In the genomic region with DNA sequence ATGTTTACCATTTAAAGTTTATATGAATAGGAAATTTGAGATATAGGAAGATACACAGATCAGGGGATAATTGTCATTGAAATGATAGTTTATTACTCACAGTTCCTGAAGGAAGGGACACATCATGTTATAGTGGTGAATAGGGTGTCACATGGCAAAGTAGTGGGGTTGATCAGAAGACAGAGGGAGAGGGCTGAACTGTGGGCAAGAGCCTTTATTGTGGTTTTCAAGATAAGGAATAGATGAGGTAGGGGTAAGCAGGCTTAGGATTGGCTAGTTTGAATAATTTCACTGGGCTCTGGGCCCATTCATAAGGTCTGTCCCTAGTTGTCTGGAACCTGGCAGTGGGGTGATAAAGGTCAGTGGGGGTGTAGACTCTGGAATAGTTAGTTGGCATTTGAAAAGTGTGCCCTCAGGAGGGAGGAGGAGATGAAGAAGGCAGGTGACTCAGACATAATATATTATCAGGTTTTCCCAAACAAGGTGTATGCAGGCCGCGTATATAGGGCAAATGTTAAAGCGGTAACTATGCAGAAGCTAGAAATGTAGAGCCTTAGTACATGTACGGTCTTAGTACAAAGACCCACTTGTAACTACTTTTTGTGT, we compare ENCODE assay signal across 14 cellular contexts. TPM values are rescaled to one million over a fixed set of nuclear protein-coding genes. Genes with fewer than 3 reads are reported as not detected.
DNase-seq lines count a peak whose midpoint lies in the region; ATAC-seq and TF ChIP-seq lines count a peak whose summit lies in the region.
"Had no signal": no experiment of that assay in that cellular context is flagged by ENCODE, and none has a peak within 500 bp of the region (broad histone marks: within the 10 kb centered on the region; RNA-seq: fewer than 3 reads in every experiment).

No MANE protein-coding gene starts in this region.

- BruUV-seq in HCT116 (replicated peaks; lab: Mats Ljungman, UMichigan) = no TSS peak

- DNase-seq in HCT116 (ENCODE audit: low read depth, low spot score) (no peak), HT1080 (ENCODE audit: low read depth) (peak; percentile 5), Peyer's patch (peak in 2 of 3 donors; percentile 47 to 70), mucosa of descending colon (peak in 1 of 3 donors; percentile 47), EL (no peak), NCI-H2029 (lab: John Stamatoyannopoulos, UW) (no peak)
- DNase-seq: C1 segment of cervical spinal cord; Calu3; CD4-positive, alpha-beta T cell; DMS 273 treated with DMSO at 0.1 percent for 48 hours; H7 had no signal

- RAD21 ChIA-PET in HCT116 (lab: Charles Lee; ENCODE audit: low non-redundant PET in 1 of 2, low total read pairs in 2 of 2, uncharacterized antibody in 2 of 2, unreplicated experiment in 2 of 2) = no interaction called here

- no peaks in the 10 kb centered on the region for H3K27me3 ChIP-seq in HCT116 (ENCODE audit: insufficient read depth, low read length)
- H3K27me3 ChIP-seq in Peyer's patch = no peaks in the 10 kb centered on the region

- no peak overlapping the region for H3K4me2 ChIP-seq in HCT116 (ENCODE audit: low read length)
- H3K4me2 ChIP-seq: GM23338 had no signal

- TF ChIP-seq POLR2A in HCT116 (IDR thresholded peaks at IDR 0.05; ENCODE audit: borderline replicate concordance, extremely low read depth, insufficient read depth, insufficient read length) = no peak
- no peak for TF ChIP-seq POLR2A in Peyer's patch (IDR thresholded peaks at IDR 0.05)

- no peak overlapping the region for H3K27ac ChIP-seq in HCT116 (ENCODE audit: low read depth, low read length)
- peak overlapping the region in 2 of 4 donors; percentile 6 to 9 for H3K27ac ChIP-seq in Peyer's patch

- 0 out of 2 replicates have a peak, but pooled peaks have one; percentile 38 for ATAC-seq in HCT116
- ATAC-seq in mucosa of descending colon = peak; percentile 89
- ATAC-seq in HG02852 (IDR thresholded peaks at IDR 0.05; ENCODE audit: unreplicated experiment) = no peak
- ATAC-seq in GM18498 (IDR thresholded peaks at IDR 0.05; ENCODE audit: unreplicated experiment) = no peak
- ATAC-seq: GM23338 had no signal

- H3K36me3 ChIP-seq in HCT116 (ENCODE audit: control insufficient read depth in 1 of 2, insufficient read depth in 2 of 2, low read length in 2 of 2) (no peaks in the 10 kb centered on the region), Peyer's patch (no peaks in the 10 kb centered on the region), mucosa of descending colon (ENCODE audit: low read depth) (no peaks in the 10 kb centered on the region)

- no peak for TF ChIP-seq RAD21 in HCT116 (IDR thresholded peaks at IDR 0.05; ENCODE audit: low read depth)

- H3K4me3 ChIP-seq in HCT116 (replicated peaks in 1 of 2; ENCODE audit: low read depth in 1 of 2, low read length in 2 of 2) = no peak overlapping the region
- H3K4me3 ChIP-seq in Peyer's patch = no peak overlapping the region
- no peak overlapping the region for H3K4me3 ChIP-seq in mucosa of descending colon
- H3K4me3 ChIP-seq: GM23338 had no signal

- intact Hi-C loops in HCT116 (cut with micrococcal nuclease) = no loop called here
- intact Hi-C loops in mucosa of descending colon (cut with DNase I, micrococcal nuclease) = no loop called here

- peaks cover 0 to 4% of the 10 kb centered on the region in 2 experiments; a peak in 1 of 4 replicates for H3K4me1 ChIP-seq in HCT116 (ENCODE audit: control insufficient read depth in 1 of 2, insufficient read depth in 2 of 2, low read length in 2 of 2)
- H3K4me1 ChIP-seq in Peyer's patch = no peaks in the 10 kb centered on the region
- peaks cover 3% of the 10 kb centered on the region for H3K4me1 ChIP-seq in mucosa of descending colon (ENCODE audit: low read depth)

- TF ChIP-seq CTCF in HCT116 (IDR thresholded peaks at IDR 0.05 in 2 of 3, conservative IDR thresholded peaks at IDR 0.05 in 1 of 3; ENCODE audit: borderline replicate concordance in 1 of 3, insufficient read depth in 1 of 3, low read depth in 2 of 3, low read length in 2 of 3) (no peak), Peyer's patch (IDR thresholded peaks at IDR 0.05) (no peak), mucosa of descending colon (IDR thresholded peaks at IDR 0.05) (no peak)

- no peaks in the 10 kb centered on the region for H4K20me1 ChIP-seq in HCT116 (ENCODE audit: insufficient read depth)

- CTCF ChIA-PET in HCT116 (lab: Charles Lee) = no interaction called here

- H3K9ac ChIP-seq in HCT116 (ENCODE audit: low read length) = no peak overlapping the region

- POLR2A ChIA-PET in HCT116 (lab: Charles Lee) = no interaction called here

- H3K9me2 ChIP-seq in HCT116 (ENCODE audit: insufficient read depth) = no peaks in the 10 kb centered on the region

- H3K9me3 ChIP-seq in HCT116 (ENCODE audit: control insufficient read depth in 1 of 2, insufficient read depth in 1 of 2, low read depth in 1 of 2, low read length in 2 of 2) = no peaks in the 10 kb centered on the region
- no peaks in the 10 kb centered on the region for H3K9me3 ChIP-seq in Peyer's patch
- H3K9me3 ChIP-seq in mucosa of descending colon = no peaks in the 10 kb centered on the region

- no peaks in the 10 kb centered on the region for H3K79me2 ChIP-seq in HCT116 (ENCODE audit: insufficient read depth, low read length)

- no peak overlapping the region for H2AFZ ChIP-seq in HCT116 (ENCODE audit: low read depth, low read length, poor library complexity, severe bottlenecking)
- H2AFZ ChIP-seq: GM23338 had no signal

TF ChIP-seq in HCT116, 20 proteins besides CTCF, POLR2A, EP300 and RAD21 (continues in another document):
- TF ChIP-seq YY1 (IDR thresholded peaks at IDR 0.05; ENCODE audit: extremely low read depth, insufficient replicate concordance, low read depth, low read length) (no peak), SIN3A (IDR thresholded peaks at IDR 0.05; ENCODE audit: low read depth) (no peak), CEBPB (IDR thresholded peaks at IDR 0.05; ENCODE audit: low read depth) (no peak), SP1 (IDR thresholded peaks at IDR 0.05; ENCODE audit: low read depth) (no peak), CBX3 (IDR thresholded peaks at IDR 0.05; ENCODE audit: low read depth) (no peak), POLR2AphosphoS5 (IDR thresholded peaks at IDR 0.05; ENCODE audit: low read depth, low read length) (no peak), TCF7L2 (IDR thresholded peaks at IDR 0.05; ENCODE audit: borderline replicate concordance, extremely low read depth, insufficient read depth, insufficient read length) (no peak), ELF1 (IDR thresholded peaks at IDR 0.05; ENCODE audit: borderline replicate concordance, low read depth) (no peak), EZH2 (IDR thresholded peaks at IDR 0.05) (no peak), SRF (IDR thresholded peaks at IDR 0.05; ENCODE audit: low read depth) (no peak), FOSL1 (IDR thresholded peaks at IDR 0.05; ENCODE audit: low read depth) (no peak), EZH2phosphoT487 (IDR thresholded peaks at IDR 0.05; ENCODE audit: borderline replicate concordance) (no peak), ZFX (IDR thresholded peaks at IDR 0.05) (no peak), EGR1 (IDR thresholded peaks at IDR 0.05; ENCODE audit: low read depth) (no peak), ZNF274 (IDR thresholded peaks at IDR 0.05; ENCODE audit: low read depth, low read length) (no peak)
- TF ChIP-seq, protein P1, sequence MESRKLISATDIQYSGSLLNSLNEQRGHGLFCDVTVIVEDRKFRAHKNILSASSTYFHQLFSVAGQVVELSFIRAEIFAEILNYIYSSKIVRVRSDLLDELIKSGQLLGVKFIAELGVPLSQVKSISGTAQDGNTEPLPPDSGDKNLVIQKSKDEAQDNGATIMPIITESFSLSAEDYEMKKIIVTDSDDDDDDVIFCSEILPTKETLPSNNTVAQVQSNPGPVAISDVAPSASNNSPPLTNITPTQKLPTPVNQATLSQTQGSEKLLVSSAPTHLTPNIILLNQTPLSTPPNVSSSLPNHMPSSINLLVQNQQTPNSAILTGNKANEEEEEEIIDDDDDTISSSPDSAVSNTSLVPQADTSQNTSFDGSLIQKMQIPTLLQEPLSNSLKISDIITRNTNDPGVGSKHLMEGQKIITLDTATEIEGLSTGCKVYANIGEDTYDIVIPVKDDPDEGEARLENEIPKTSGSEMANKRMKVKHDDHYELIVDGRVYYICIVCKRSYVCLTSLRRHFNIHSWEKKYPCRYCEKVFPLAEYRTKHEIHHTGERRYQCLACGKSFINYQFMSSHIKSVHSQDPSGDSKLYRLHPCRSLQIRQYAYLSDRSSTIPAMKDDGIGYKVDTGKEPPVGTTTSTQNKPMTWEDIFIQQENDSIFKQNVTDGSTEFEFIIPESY (IDR thresholded peaks at IDR 0.05; ENCODE audit: extremely low read depth, insufficient replicate concordance, low read length) = no peak
- TF ChIP-seq, protein P2, sequence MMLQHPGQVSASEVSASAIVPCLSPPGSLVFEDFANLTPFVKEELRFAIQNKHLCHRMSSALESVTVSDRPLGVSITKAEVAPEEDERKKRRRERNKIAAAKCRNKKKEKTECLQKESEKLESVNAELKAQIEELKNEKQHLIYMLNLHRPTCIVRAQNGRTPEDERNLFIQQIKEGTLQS (IDR thresholded peaks at IDR 0.05) = no peak
- TF ChIP-seq, protein P3, sequence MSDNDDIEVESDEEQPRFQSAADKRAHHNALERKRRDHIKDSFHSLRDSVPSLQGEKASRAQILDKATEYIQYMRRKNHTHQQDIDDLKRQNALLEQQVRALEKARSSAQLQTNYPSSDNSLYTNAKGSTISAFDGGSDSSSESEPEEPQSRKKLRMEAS (IDR thresholded peaks at IDR 0.05) = no peak

RNA-seq across cellular contexts. Expression of a gene that starts 18.5 kb away (rescaled TPM):
- total RNA-seq in HCT116 (2021; ENCODE audit: unreplicated experiment) (not detected), Peyer's patch (10 to 100 TPM; 16.1 to 27.2 (median 24.5) TPM), mucosa of descending colon (10 to 100 TPM; 21.3 to 66.3 (median 60.2) TPM)
- 0.04 TPM in 1 of 2 replicates, not detected in the other for polyA plus RNA-seq in HCT116 (2012)
- not detected in 2 replicates for total RNA-seq in HT1080 (2014; rRNA removed; shearing (Covaris generic))
- not detected in 2 replicates for polyA plus RNA-seq in HT1080 (2015; cell fraction: cytosol; rRNA removed)
- not detected in 2 replicates for polyA plus RNA-seq in HT1080 (2015; cell fraction: nucleus; rRNA removed)
- total RNA-seq: GM23338, H7 had no signal
- polyA plus RNA-seq: GM23338 had no signal

RNA-seq across cellular contexts. Expression of a gene that starts 58.7 kb away (rescaled TPM):
- total RNA-seq in HCT116 (2021; ENCODE audit: unreplicated experiment) (6.3 TPM), Peyer's patch (10 to 100 TPM in 3 of 4 donors, 1 to 10 TPM in 1; 6.0 to 38.8 (median 24.5) TPM), mucosa of descending colon (10 to 100 TPM in 2 of 3 donors, 1 to 10 TPM in 1; 7.5 to 20.5 (median 13.3) TPM)
- polyA plus RNA-seq in HCT116 (2012) = 2.7 and 3.7 TPM in 2 replicates
- total RNA-seq in HT1080 (2014; rRNA removed; shearing (Covaris generic)) = 0.40 and 0.42 TPM in 2 replicates
- polyA plus RNA-seq in HT1080 (2015; cell fraction: cytosol; rRNA removed) = 0.13 and 0.54 TPM in 2 replicates
- 1.1 and 2.2 TPM in 2 replicates for polyA plus RNA-seq in HT1080 (2015; cell fraction: nucleus; rRNA removed)

Comparison
In these comparisons a context has a peak if more than half of its experiments do, and no peak if none do; other contexts are left out.
1. ATAC-seq: peak in HCT116 (single experiment) and mucosa of descending colon (single experiment); none in HG02852 (single experiment) and GM18498 (single experiment).
2. DNase-seq: peak in HT1080 (single experiment) and Peyer's patch (2 of 3); none in HCT116 (single experiment), EL (single experiment) and NCI-H2029 (single experiment).
3. RNA of a gene that starts 18.5 kb away (total RNA-seq): 21.3 to 66.3 TPM in mucosa of descending colon and 16.1 to 27.2 TPM in Peyer's patch; not detected in HCT116 (single experiment) and not detected in HT1080; every median in the first group is over 10 times any median in the second.